In the genomic region with DNA sequence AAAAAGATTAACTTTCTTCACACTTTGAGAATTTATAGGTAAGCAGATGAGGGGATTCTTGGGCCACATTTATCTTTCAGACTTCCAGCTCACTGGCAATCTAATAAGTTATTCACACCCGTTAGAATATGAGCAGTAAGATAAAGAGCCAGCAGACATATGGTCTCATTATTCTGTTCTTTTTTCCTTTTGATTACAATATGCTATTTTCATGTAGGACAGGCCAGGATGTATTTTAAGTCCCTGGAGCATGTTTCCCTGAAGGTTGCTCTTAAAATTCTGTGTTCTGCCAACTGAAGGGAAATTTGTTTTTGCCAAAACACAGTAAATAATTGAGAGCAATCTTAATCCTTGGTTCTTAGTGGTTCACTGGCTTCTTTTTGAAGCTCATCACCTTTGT, we compare ENCODE assay signal across 15 cellular contexts. TPM values are rescaled to one million over a fixed set of nuclear protein-coding genes. Genes with fewer than 3 reads are reported as not detected.
DNase-seq lines count a peak whose midpoint lies in the region; ATAC-seq and TF ChIP-seq lines count a peak whose summit lies in the region.
"Had no signal": no experiment of that assay in that cellular context is flagged by ENCODE, and none has a peak within 500 bp of the region (broad histone marks: within the 10 kb centered on the region; RNA-seq: fewer than 3 reads in every experiment).

No MANE protein-coding gene starts in this region.

- TF ChIP-seq POLR2A in esophagus muscularis mucosa (IDR thresholded peaks at IDR 0.05; ENCODE audit: low read depth): no peak

- TF ChIP-seq CTCF in HEK293 (tag by site-specific recombination; IDR thresholded peaks at IDR 0.05) (no peak), esophagus muscularis mucosa (IDR thresholded peaks at IDR 0.05) (no peak)

- H3K4me3 ChIP-seq in HEK293 (ENCODE audit: low read depth, low read length): no peak overlapping the region
- no peak overlapping the region for H3K4me3 ChIP-seq in esophagus muscularis mucosa
- H3K4me3 ChIP-seq: GM12878 had no signal

- H3K4me1 ChIP-seq in HEK293 (ENCODE audit: control insufficient read depth, insufficient read depth, low read length): no peaks in the 10 kb centered on the region
- H3K4me1 ChIP-seq in esophagus muscularis mucosa: peaks cover 3 to 47% (median 33%) of the 10 kb centered on the region in 4 donors
- H3K4me1 ChIP-seq: Caco-2 had no signal

- intact Hi-C loops in esophagus muscularis mucosa (cut with DNase I): no loop called here

- TF ChIP-seq EP300 in esophagus muscularis mucosa (IDR thresholded peaks at IDR 0.05): no peak

- H3K36me3 ChIP-seq in HEK293 (ENCODE audit: control insufficient read depth in 2 of 2, insufficient read depth in 1 of 2, low read length in 2 of 2) (peaks cover 0 to 6% of the 10 kb centered on the region in 2 experiments; a peak in 1 of 3 replicates), esophagus muscularis mucosa (peaks cover 0 to 9% (median 2%) of the 10 kb centered on the region in 4 donors)

- H3K9me3 ChIP-seq in HEK293 (ENCODE audit: control insufficient read depth, insufficient read depth, low read depth, low read length) (no peaks in the 10 kb centered on the region), esophagus muscularis mucosa (no peaks in the 10 kb centered on the region)
- H3K9me3 ChIP-seq: Caco-2 had no signal

- H3K27me3 ChIP-seq in esophagus muscularis mucosa: no peaks in the 10 kb centered on the region

- WGBS in esophagus muscularis mucosa: 29% methylated on average over 1 of the region's 1 CpG

- ATAC-seq in HG03280 (IDR thresholded peaks at IDR 0.05; ENCODE audit: unreplicated experiment) (no peak), HG02642 (IDR thresholded peaks at IDR 0.05; ENCODE audit: poor library complexity, unreplicated experiment) (no peak)
- ATAC-seq: CD8-positive, alpha-beta T cell; GM12878; HCT116 had no signal

- POLR2A ChIA-PET in HEK293 (lab: Yijun Ruan, JAX): no interaction called here

- DNase-seq in DMS 273 (lab: John Stamatoyannopoulos, UW; ENCODE audit: unreplicated experiment) (peak; percentile 35), DMS 273 treated with DMSO at 0.1 percent for 48 hours (lab: John Stamatoyannopoulos, UW) (no peak), NCI-H82 treated with DMSO at 0.1 percent for 48 hours (lab: John Stamatoyannopoulos, UW; ENCODE audit: unreplicated experiment) (peak; percentile 13), esophagus muscularis mucosa (ENCODE audit: extremely low spot score) (no peak), H4 (ENCODE audit: low spot score) (no peak)
- DNase-seq: Caco-2; CD8-positive, alpha-beta T cell; IMR-90; KBM-7 had no signal

- CTCF ChIA-PET in HEK293 (lab: Yijun Ruan, JAX): interaction anchor here (0.5 to 1.1 kb wide), 2 partner anchors 457 to 474 kb away, joined by 3 to 4 read pairs; no protein-coding TSS in a partner anchor

- H3K27ac ChIP-seq in HEK293 (ENCODE audit: extremely low read depth, low read depth, low read length): no peak overlapping the region
- H3K27ac ChIP-seq in esophagus muscularis mucosa (replicated peaks in 1 of 4): peak overlapping the region in 3 of 4 donors; percentile 8 to 33 (median 10)
- H3K27ac ChIP-seq: 22Rv1 had no signal

TF ChIP-seq in HEK293, 187 proteins besides CTCF, POLR2A, EP300 and RAD21:
- TF ChIP-seq ZNF19 (tag by site-specific recombination; IDR thresholded peaks at IDR 0.05; ENCODE audit: low read depth) (no peak), ZNF133 (tag by site-specific recombination; IDR thresholded peaks at IDR 0.05) (peak; percentile 62; the same call in 1 of the 2 replicates)

RNA-seq across cellular contexts. Expression of gene PDHX, which starts 22.2 kb away (rescaled TPM):
- total RNA-seq in esophagus muscularis mucosa: 10 to 100 TPM; 39.9 to 43.4 (median 42.1) TPM
- 74.8 and 78.9 TPM in 2 replicates for total RNA-seq in H4 (2014; rRNA removed; shearing (Covaris generic))

RNA-seq across cellular contexts. Expression of gene APIP, which starts 22.4 kb away (rescaled TPM):
- total RNA-seq in esophagus muscularis mucosa: 10 to 100 TPM; 30.0 to 36.9 (median 35.6) TPM
- 124 and 131 TPM in 2 replicates for total RNA-seq in H4 (2014; rRNA removed; shearing (Covaris generic))

Comparison
In these comparisons a context has a peak if more than half of its experiments do, and no peak if none do; other contexts are left out.
1. DNase-seq: peak in DMS 273 (single experiment) and NCI-H82 treated with DMSO at 0.1 percent for 48 hours (single experiment); none in DMS 273 treated with DMSO at 0.1 percent for 48 hours (single experiment), esophagus muscularis mucosa (single experiment) and H4 (single experiment).